ENCODE assay signal across 9 cellular contexts in genomic region chr1:100440075-100440809, GRCh38.
A peak's percentile ranks its signal among the peaks of the same experiment; 100 is the strongest.
DNase-seq lines count a peak whose midpoint lies in the region; ATAC-seq and TF ChIP-seq lines count a peak whose summit lies in the region.
"Had no signal": no experiment of that assay in that cellular context is flagged by ENCODE, and none has a peak within 500 bp of the region (broad histone marks: within the 10 kb centered on the region; RNA-seq: fewer than 3 reads in every experiment).

No MANE protein-coding gene starts in this region.

- no peak for TF ChIP-seq CTCF in CD8-positive, alpha-beta T cell (IDR thresholded peaks at IDR 0.05)
- no peak for TF ChIP-seq CTCF in NB4 (IDR thresholded peaks at IDR 0.05; ENCODE audit: low read depth, low read length)

- H3K9me3 ChIP-seq in CD8-positive, alpha-beta T cell (ENCODE audit: low read length), result no peaks in the 10 kb centered on the region
- no peaks in the 10 kb centered on the region for H3K9me3 ChIP-seq in naive thymus-derived CD4-positive, alpha-beta T cell (ENCODE audit: control insufficient read depth in 2 of 3, low read length in 3 of 3)

- H3K4me1 ChIP-seq in CD8-positive, alpha-beta T cell (ENCODE audit: insufficient read depth, low read length), result peaks cover 71% of the 10 kb centered on the region
- H3K4me1 ChIP-seq in naive thymus-derived CD4-positive, alpha-beta T cell (ENCODE audit: control insufficient read depth in 2 of 2, insufficient read depth in 2 of 2, low read length in 2 of 2), result peaks cover 65 to 74% of the 10 kb centered on the region in 2 donors

- H3K9me3 Mint-ChIP-seq in CD8-positive, alpha-beta T cell, result no peaks in the 10 kb centered on the region
- no peaks in the 10 kb centered on the region for H3K9me3 Mint-ChIP-seq in activated T-cell treated with anti-CD3 and anti-CD28 coated beads, Interleukin-2, amount 50 U/mL, for 24 hours
- peaks cover 0 to under 1% (median 0%) of the 10 kb centered on the region in 11 donors for H3K9me3 Mint-ChIP-seq in naive thymus-derived CD4-positive, alpha-beta T cell

- CTCF ChIA-PET in CD8-positive, alpha-beta T cell (lab: Charles Lee), result interaction anchor here (0.7 to 2.3 kb wide), 9 partner anchors 8 to 88 kb away, joined by 3 to 11 read pairs (median 5); partner anchors contain the start of gene CDC14A
- CTCF ChIA-PET in naive thymus-derived CD4-positive, alpha-beta T cell (lab: Charles Lee), result interaction anchor here (0.6 to 1.8 kb wide), 5 partner anchors 16 to 700 kb away, joined by 3 to 4 read pairs (median 4); partner anchors contain the start of gene CDC14A

- TF ChIP-seq POLR2A in NB4 (IDR thresholded peaks at IDR 0.05; ENCODE audit: extremely low read depth, insufficient read length), result no peak

- H3K27ac ChIP-seq in CD8-positive, alpha-beta T cell (ENCODE audit: low read depth, low read length), result peak overlapping the region; percentile 11
- peak overlapping the region; percentile 71 for H3K27ac ChIP-seq in naive thymus-derived CD4-positive, alpha-beta T cell (ENCODE audit: low read depth, low read length)
- H3K27ac ChIP-seq: SK-N-MC had no signal

- no peak overlapping the region for H3K4me3 ChIP-seq in CD8-positive, alpha-beta T cell (ENCODE audit: low read depth, low read length)
- no peak overlapping the region for H3K4me3 ChIP-seq in NB4 (ENCODE audit: low read depth, low read length)
- H3K4me3 ChIP-seq in naive thymus-derived CD4-positive, alpha-beta T cell (ENCODE audit: low read length), result peak overlapping the region; percentile 3
- H3K4me3 ChIP-seq: SK-N-MC had no signal

- H3K27ac Mint-ChIP-seq in CD8-positive, alpha-beta T cell, result peak overlapping the region; percentile 92
- peak overlapping the region; percentile 89 for H3K27ac Mint-ChIP-seq in activated T-cell treated with anti-CD3 and anti-CD28 coated beads, Interleukin-2, amount 50 U/mL, for 24 hours
- peak overlapping the region; percentile 89 to 98 (median 93) for H3K27ac Mint-ChIP-seq in naive thymus-derived CD4-positive, alpha-beta T cell

- H3K36me3 ChIP-seq in CD8-positive, alpha-beta T cell (ENCODE audit: insufficient read depth, low read length), result no peaks in the 10 kb centered on the region
- H3K36me3 ChIP-seq in naive thymus-derived CD4-positive, alpha-beta T cell (ENCODE audit: control insufficient read depth in 2 of 3, insufficient read depth in 3 of 3, low read length in 3 of 3), result peaks cover 0 to 5% (median 0%) of the 10 kb centered on the region in 3 experiments

- POLR2A ChIA-PET in CD8-positive, alpha-beta T cell (lab: Charles Lee), result interaction anchor here (0.6 to 4.3 kb wide), 10 partner anchors 9 to 87 kb away, joined by 3 to 34 read pairs (median 4); partner anchors contain the start of gene CDC14A
- POLR2A ChIA-PET in naive thymus-derived CD4-positive, alpha-beta T cell (lab: Charles Lee), result interaction anchor here (0.8 to 2.9 kb wide), 20 partner anchors 8 to 218 kb away, joined by 3 to 29 read pairs (median 5); partner anchors contain the start of genes CDC14A and RTCA

- H3K4me1 Mint-ChIP-seq in CD8-positive, alpha-beta T cell (ENCODE audit: low read depth), result peaks cover 77% of the 10 kb centered on the region
- peaks cover 77% of the 10 kb centered on the region for H3K4me1 Mint-ChIP-seq in activated T-cell treated with anti-CD3 and anti-CD28 coated beads, Interleukin-2, amount 50 U/mL, for 24 hours (ENCODE audit: low read depth)
- peaks cover 43 to 88% (median 78%) of the 10 kb centered on the region in 7 donors for H3K4me1 Mint-ChIP-seq in naive thymus-derived CD4-positive, alpha-beta T cell

- peak; percentile 86 for ATAC-seq in CD8-positive, alpha-beta T cell
- ATAC-seq in naive thymus-derived CD4-positive, alpha-beta T cell, result peak; percentile 94
- ATAC-seq in HG02840 (IDR thresholded peaks at IDR 0.05; ENCODE audit: low FRiP score, unreplicated experiment), result no peak

- intact Hi-C loops in CD8-positive, alpha-beta T cell (cut with DNase I, micrococcal nuclease), result loop anchor here in 1 of 2 experiments (1.0 to 2.0 kb wide), 4 partner anchors 15 to 89 kb away; no protein-coding TSS in a partner anchor
- intact Hi-C loops in naive thymus-derived CD4-positive, alpha-beta T cell (cut with micrococcal nuclease), result loop anchor here (1.0 to 5.0 kb wide), 10 partner anchors 12 to 797 kb away; partner anchors contain the start of genes CDC14A (in 1 of the 2), RTCA (in 1 of the 2), S1PR1 (in 1 of the 2) and SASS6 (in 1 of the 2)

- no peaks in the 10 kb centered on the region for H3K27me3 Mint-ChIP-seq in CD8-positive, alpha-beta T cell (ENCODE audit: low read depth)
- H3K27me3 Mint-ChIP-seq in activated T-cell treated with anti-CD3 and anti-CD28 coated beads, Interleukin-2, amount 50 U/mL, for 24 hours, result no peaks in the 10 kb centered on the region
- H3K27me3 Mint-ChIP-seq in naive thymus-derived CD4-positive, alpha-beta T cell, result no peaks in the 10 kb centered on the region

- DNase-seq in CD8-positive, alpha-beta T cell, result peak; percentile 61 to 83 (median 71)
- DNase-seq in NB4 (ENCODE audit: low read depth) (peak; percentile 44), GDM1 (lab: John Stamatoyannopoulos, UW) (no peak), NCI-H2171 treated with DMSO at 0.1 percent for 48 hours (lab: John Stamatoyannopoulos, UW) (no peak), NCI-H1436 (lab: John Stamatoyannopoulos, UW) (no peak)
- DNase-seq in activated T-cell treated with anti-CD3 and anti-CD28 coated beads, Interleukin-2, amount 50 U/mL, for 24 hours, result peak; percentile 66
- DNase-seq in naive thymus-derived CD4-positive, alpha-beta T cell, result peak; percentile 26 to 87 (median 82)

- H3K36me3 Mint-ChIP-seq in CD8-positive, alpha-beta T cell, result peaks cover 37% of the 10 kb centered on the region
- H3K36me3 Mint-ChIP-seq in activated T-cell treated with anti-CD3 and anti-CD28 coated beads, Interleukin-2, amount 50 U/mL, for 24 hours (ENCODE audit: low read depth), result peaks cover 42% of the 10 kb centered on the region
- H3K36me3 Mint-ChIP-seq in naive thymus-derived CD4-positive, alpha-beta T cell, result peaks cover under 1 to 44% (median 39%) of the 10 kb centered on the region in 5 donors

- no peaks in the 10 kb centered on the region for H3K27me3 ChIP-seq in CD8-positive, alpha-beta T cell (ENCODE audit: insufficient read depth, low read length)
- no peaks in the 10 kb centered on the region for H3K27me3 ChIP-seq in naive thymus-derived CD4-positive, alpha-beta T cell (ENCODE audit: control insufficient read depth in 2 of 2, insufficient read depth in 2 of 2, low read length in 2 of 2)

- peak overlapping the region; percentile 44 for H3K4me3 Mint-ChIP-seq in CD8-positive, alpha-beta T cell
- peak overlapping the region; percentile 41 for H3K4me3 Mint-ChIP-seq in activated T-cell treated with anti-CD3 and anti-CD28 coated beads, Interleukin-2, amount 50 U/mL, for 24 hours
- peak overlapping the region; percentile 22 to 82 (median 57) for H3K4me3 Mint-ChIP-seq in naive thymus-derived CD4-positive, alpha-beta T cell

Comparison
In these comparisons a context has a peak if more than half of its experiments do, and no peak if none do; other contexts are left out.
1. DNase-seq: peak in CD8-positive, alpha-beta T cell (7 of 7), NB4 (single experiment), activated T-cell treated with anti-CD3 and anti-CD28 coated beads, Interleukin-2, amount 50 U/mL, for 24 hours (single experiment) and naive thymus-derived CD4-positive, alpha-beta T cell (9 of 9); none in GDM1 (single experiment), NCI-H2171 treated with DMSO at 0.1 percent for 48 hours (single experiment) and NCI-H1436 (single experiment).
2. Peak in every context shown above with its lines, with median percentiles within 50 percentile points of each other: H3K27ac Mint-ChIP-seq and H3K4me3 Mint-ChIP-seq.